Comparison of ENCODE assay signal across 29 cellular contexts in genomic region chr12:49901026-49901425, GRCh38. TPM values are rescaled to one million over a fixed set of nuclear protein-coding genes. Genes with fewer than 3 reads are reported as not detected.
"Had no signal": no experiment of that assay in that cellular context is flagged by ENCODE, and none has a peak within 500 bp of the region (broad histone marks: within the 10 kb centered on the region; RNA-seq: fewer than 3 reads in every experiment).

No MANE protein-coding gene starts in this region.

- H3K4me3 ChIP-seq: spleen, upper lobe of left lung had no signal

- H3K9me3 Mint-ChIP-seq: activated B cell treated with CpG ODN at 0.5 μM for 24 hours; activated naive CD4-positive, alpha-beta T cell treated with anti-CD3 and anti-CD28 coated beads, Interleukin-2, amount 50 U/mL, for 72 hours; activated T-cell treated with anti-CD3 and anti-CD28 coated beads, Interleukin-2, amount 50 U/mL, for 24 hours; activated T-helper 17 cell treated with anti-CD3 and anti-CD28 coated beads, Interleukin-2, amount 50 U/mL, for 72 hours; brain; memory B cell had no signal

- H3K36me3 ChIP-seq: spleen, upper lobe of left lung had no signal

- H3K36me3 Mint-ChIP-seq: activated naive CD4-positive, alpha-beta T cell treated with anti-CD3 and anti-CD28 coated beads, Interleukin-2, amount 50 U/mL, for 72 hours; memory B cell had no signal

- H3K27ac ChIP-seq: spleen, upper lobe of left lung had no signal

- H3K27ac Mint-ChIP-seq: activated B cell treated with CpG ODN at 0.5 μM for 24 hours; activated CD4-positive, alpha-beta T cell treated with anti-CD3 and anti-CD28 coated beads for 36 hours; activated naive CD4-positive, alpha-beta T cell treated with anti-CD3 and anti-CD28 coated beads, Interleukin-2, amount 50 U/mL, for 72 hours; activated T-cell treated with anti-CD3 and anti-CD28 coated beads, Interleukin-2, amount 50 U/mL, for 24 hours; activated T-helper 17 cell treated with anti-CD3 and anti-CD28 coated beads, Interleukin-2, amount 50 U/mL, for 72 hours; memory B cell had no signal

- H3K4me3 Mint-ChIP-seq: activated B cell treated with CpG ODN at 0.5 μM for 24 hours; activated CD4-positive, alpha-beta T cell treated with anti-CD3 and anti-CD28 coated beads for 36 hours; activated T-cell treated with anti-CD3 and anti-CD28 coated beads, Interleukin-2, amount 50 U/mL, for 24 hours; activated T-helper 17 cell treated with anti-CD3 and anti-CD28 coated beads, Interleukin-2, amount 50 U/mL, for 72 hours; memory B cell had no signal

- H3K9me3 ChIP-seq: spleen, upper lobe of left lung had no signal

- DNase-seq: activated B cell treated with CpG ODN at 0.5 μM for 24 hours; activated CD4-positive, alpha-beta T cell treated with anti-CD3 and anti-CD28 coated beads for 36 hours; activated CD4-positive, alpha-beta T cell treated with anti-CD3 and anti-CD28 coated beads, Interleukin-2, amount 50 U/mL, for 4 hours; activated CD8-positive, alpha-beta memory T cell treated with anti-CD3 and anti-CD28 coated beads for 24 hours; activated CD8-positive, alpha-beta memory T cell treated with anti-CD3 and anti-CD28 coated beads, Interleukin-2, amount 50 U/mL, for 4 hours; activated T-cell treated with anti-CD3 and anti-CD28 coated beads, Interleukin-2, amount 50 U/mL, for 24 hours; effector memory CD4-positive, alpha-beta T cell; foreskin melanocyte; hippocampal formation; stimulated activated CD4-positive, alpha-beta T cell treated with anti-CD3 and anti-CD28 coated beads, Interleukin-4, amount 100 ng/mL, for 1 hour; stimulated activated naive CD8-positive, alpha-beta T cell treated with anti-CD3 and anti-CD28 coated beads, Interleukin-15, Interleukin-2, amounts not matched to agents 100 U/mL and 50 U/mL, for 24 hours; T-helper 1 cell; T-helper 9 cell; upper lobe of left lung had no signal

- ATAC-seq: activated CD4-positive, alpha-beta T cell treated with anti-CD3 and anti-CD28 coated beads for 36 hours; activated naive CD4-positive, alpha-beta T cell treated with anti-CD3 and anti-CD28 coated beads, Interleukin-2, amount 50 U/mL, for 72 hours; activated T-helper 17 cell treated with anti-CD3 and anti-CD28 coated beads, Interleukin-2, amount 50 U/mL, for 72 hours; esophagus mucosa; stimulated activated naive CD8-positive, alpha-beta T cell treated with anti-CD3 and anti-CD28 coated beads, Interleukin-15, Interleukin-2, amounts not matched to agents 100 U/mL and 50 U/mL, for 24 hours had no signal

- H3K27me3 Mint-ChIP-seq: activated CD4-positive, alpha-beta T cell treated with anti-CD3 and anti-CD28 coated beads for 36 hours had no signal

RNA-seq across cellular contexts. Expression of gene FAIM2, which starts 2.7 kb away (rescaled TPM):
- total RNA-seq: activated B cell treated with CpG ODN at 0.5 μM for 24 hours, dermis microvascular lymphatic vessel endothelial cell, endothelial cell of umbilical vein, mononuclear cell, renal cortical epithelial cell had no signal

RNA-seq across cellular contexts. Expression of gene AQP2, which starts 49.5 kb away (rescaled TPM):
- total RNA-seq: activated B cell treated with CpG ODN at 0.5 μM for 24 hours; activated CD4-positive, alpha-beta T cell treated with anti-CD3 and anti-CD28 coated beads for 36 hours; activated naive CD4-positive, alpha-beta T cell treated with anti-CD3 and anti-CD28 coated beads, Interleukin-2, amount 50 U/mL, for 72 hours; activated T-helper 17 cell treated with anti-CD3 and anti-CD28 coated beads, Interleukin-2, amount 50 U/mL, for 72 hours; cardiac septum; dermis microvascular lymphatic vessel endothelial cell; endothelial cell of umbilical vein; esophagus mucosa; mononuclear cell; omental fat pad; spleen; subcutaneous adipose tissue had no signal
- polyA plus RNA-seq: aorta, endothelial cell of umbilical vein, neural cell, spleen had no signal
